Comparison of ENCODE assay signal across 15 cellular contexts in the genomic region with DNA sequence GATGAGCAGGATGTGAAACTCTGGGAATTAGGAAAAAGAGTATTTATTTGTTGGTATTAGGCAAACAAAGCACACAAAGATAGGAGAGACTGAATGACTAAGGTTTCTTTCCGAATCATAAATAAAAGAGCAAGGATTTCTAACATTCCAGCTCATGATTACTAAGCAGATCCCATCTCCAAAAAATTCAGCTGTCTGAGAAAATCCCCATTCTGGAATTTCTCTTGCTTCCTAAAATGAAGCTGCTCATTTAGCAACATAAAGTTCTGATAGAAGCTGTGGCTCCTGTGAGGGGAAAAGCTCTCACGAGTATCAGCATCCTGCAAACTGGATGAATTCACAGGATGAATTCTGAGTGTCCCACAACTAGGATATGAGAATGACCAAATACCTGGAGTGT. TPM values are rescaled to one million over a fixed set of nuclear protein-coding genes. Genes with fewer than 3 reads are reported as not detected.
DNase-seq lines count a peak whose midpoint lies in the region; ATAC-seq, FAIRE-seq and TF ChIP-seq lines count a peak whose summit lies in the region.
"Had no signal": no experiment of that assay in that cellular context is flagged by ENCODE, and none has a peak within 500 bp of the region (broad histone marks: within the 10 kb centered on the region; RNA-seq: fewer than 3 reads in every experiment).

No MANE protein-coding gene starts in this region.

- H2BK15ac ChIP-seq in mesendoderm (replicated peaks; ENCODE audit: low read depth), result no peak overlapping the region

- H2AFZ ChIP-seq in astrocyte (ENCODE audit: low read depth, low read length), result no peak overlapping the region

- H3K27ac Mint-ChIP-seq in astrocyte (ENCODE audit: unreplicated experiment), result peak overlapping the region; percentile 77
- H3K27ac Mint-ChIP-seq in Calu3 (ENCODE audit: unreplicated experiment), result no peak overlapping the region

- H4K8ac ChIP-seq in mesendoderm (ENCODE audit: low read depth, low read length), result no peak overlapping the region

- no peaks in the 10 kb centered on the region for H3K9me3 ChIP-seq in astrocyte (ENCODE audit: insufficient read depth, low read depth, low read length)
- H3K9me3 ChIP-seq: ascending aorta had no signal

- no peak for TF ChIP-seq POLR2A in H54 (IDR thresholded peaks at IDR 0.05; ENCODE audit: low read depth, low read length)

- FAIRE-seq in H54 (lab: Jason Lieb, UNC), result peak; percentile 11
- peak; percentile 34 for FAIRE-seq in astrocyte (lab: Jason Lieb, UNC)
- FAIRE-seq: endometrium, K562 had no signal

- H3K9me3 Mint-ChIP-seq in astrocyte (ENCODE audit: unreplicated experiment) (peaks cover 2% of the 10 kb centered on the region), Calu3 (ENCODE audit: low read depth, unreplicated experiment) (no peaks in the 10 kb centered on the region)

- no peak overlapping the region for H3K23ac ChIP-seq in mesendoderm (ENCODE audit: low read length)

- no peak overlapping the region for H2BK5ac ChIP-seq in mesendoderm (ENCODE audit: low read length)

- H3K4me3 Mint-ChIP-seq in astrocyte (ENCODE audit: unreplicated experiment) (no peak overlapping the region), Calu3 (ENCODE audit: low read depth, unreplicated experiment) (no peak overlapping the region)

- H3K56ac ChIP-seq in mesendoderm (ENCODE audit: low read length), result no peak overlapping the region

- H3K4me1 ChIP-seq in astrocyte (ENCODE audit: insufficient read depth, low read length), result peaks cover 16% of the 10 kb centered on the region
- no peaks in the 10 kb centered on the region for H3K4me1 ChIP-seq in mesendoderm (ENCODE audit: control insufficient read depth, low read depth, low read length)
- H3K4me1 ChIP-seq: ascending aorta had no signal

- H2BK120ac ChIP-seq in mesendoderm (ENCODE audit: low read depth, low read length), result no peak overlapping the region

- H3K27me3 Mint-ChIP-seq in astrocyte (ENCODE audit: low read depth, unreplicated experiment) (no peaks in the 10 kb centered on the region), Calu3 (ENCODE audit: unreplicated experiment) (no peaks in the 10 kb centered on the region)

- peaks cover 13% of the 10 kb centered on the region for H3K4me1 Mint-ChIP-seq in astrocyte (ENCODE audit: low read depth, unreplicated experiment)
- no peaks in the 10 kb centered on the region for H3K4me1 Mint-ChIP-seq in Calu3 (ENCODE audit: low read depth, unreplicated experiment)

- H3K4me3 ChIP-seq in AG04449 (ENCODE audit: low read depth, low read length) (no peak overlapping the region), astrocyte (ENCODE audit: insufficient read depth, low read depth, low read length) (no peak overlapping the region), mesendoderm (ENCODE audit: low read length) (no peak overlapping the region)
- H3K4me3 ChIP-seq: ascending aorta, K562 had no signal

- POLR2A ChIA-PET in AG04449 (lab: Yijun Ruan, JAX), result interaction anchor here (0.6 kb wide), 1 partner anchor 50 kb away, joined by 3 read pairs; no protein-coding TSS in a partner anchor

- no CpG with 5 or more reads among the region's 2 CpGs for WGBS in mesendoderm (ENCODE audit: extremely low coverage, insufficient coverage, low lambda C conversion rate)

- intact Hi-C loops in Calu3 (cut with micrococcal nuclease; ENCODE audit: unreplicated experiment), result no loop called here

- no peak overlapping the region for H3K18ac ChIP-seq in mesendoderm (ENCODE audit: low read length)

- peaks cover 32% of the 10 kb centered on the region for H3K36me3 ChIP-seq in astrocyte (ENCODE audit: insufficient read depth, low read length)
- peaks cover 1% of the 10 kb centered on the region for H3K36me3 ChIP-seq in mesendoderm (ENCODE audit: control insufficient read depth, insufficient read depth, low read length)

- H3K27me3 ChIP-seq in astrocyte (ENCODE audit: insufficient read depth, low read length) (no peaks in the 10 kb centered on the region), mesendoderm (ENCODE audit: insufficient read depth, low read length, poor library complexity) (no peaks in the 10 kb centered on the region)
- H3K27me3 ChIP-seq: ascending aorta had no signal

- H2AK5ac ChIP-seq in mesendoderm (ENCODE audit: low read length), result no peak overlapping the region

- no peaks in the 10 kb centered on the region for H3K79me1 ChIP-seq in mesendoderm (ENCODE audit: low read length)

- H3K36me3 Mint-ChIP-seq in astrocyte (ENCODE audit: low read depth, unreplicated experiment) (peaks cover 21% of the 10 kb centered on the region), Calu3 (ENCODE audit: insufficient read depth, unreplicated experiment) (peaks cover 5% of the 10 kb centered on the region)

- H3K4ac ChIP-seq in mesendoderm (ENCODE audit: low read depth, low read length), result no peak overlapping the region

- H3K9ac ChIP-seq in astrocyte (ENCODE audit: low read length) (peak overlapping the region; percentile 62), mesendoderm (ENCODE audit: low read length) (no peak overlapping the region)

- DNase-seq in AG04449 (ENCODE audit: low read depth, low spot score) (peak; percentile 49), H54 (ENCODE audit: insufficient read length, low spot score) (no peak), astrocyte (ENCODE audit: low read depth) (peak; percentile 59), iris pigment epithelial cell (ENCODE audit: low read depth) (peak; percentile 48), H4 (ENCODE audit: low spot score) (no peak), mesendoderm (no peak), Calu3 (no peak)
- DNase-seq: activated CD4-positive, CD25-positive, alpha-beta regulatory T cell; activated T-cell treated with anti-CD3 and anti-CD28 coated beads for 4 hours; midbrain; stimulated activated CD4-positive, alpha-beta T cell treated with anti-CD3 and anti-CD28 coated beads, Interleukin-2, amount 100 ng/mL, for 24 hours had no signal

- CTCF ChIA-PET in AG04449 (lab: Yijun Ruan, JAX) (interaction anchor here (1.9 kb wide), 1 partner anchor 42 kb away, joined by 9 read pairs; no protein-coding TSS in a partner anchor), Calu3 (lab: Charles Lee) (no interaction called here)

- no TSS peak for BruUV-seq in Calu3 (replicated peaks; lab: Mats Ljungman, UMichigan)

- H3K4me2 ChIP-seq in astrocyte (ENCODE audit: low read length) (peak overlapping the region; percentile 64), mesendoderm (ENCODE audit: low read length) (no peak overlapping the region)

- H3K79me2 ChIP-seq in astrocyte (ENCODE audit: insufficient read depth, low read length), result no peaks in the 10 kb centered on the region
- no peaks in the 10 kb centered on the region for H3K79me2 ChIP-seq in mesendoderm (ENCODE audit: control insufficient read depth, insufficient read depth, low read length)

- H4K20me1 ChIP-seq in astrocyte (ENCODE audit: insufficient read depth, low read length), result peaks cover 7% of the 10 kb centered on the region

- peak overlapping the region; percentile 77 for H3K27ac ChIP-seq in astrocyte (ENCODE audit: low read depth, low read length)
- no peak overlapping the region for H3K27ac ChIP-seq in mesendoderm (ENCODE audit: low read depth, low read length)
- H3K27ac ChIP-seq: ascending aorta had no signal

- no peak for ATAC-seq in HG03025 (IDR thresholded peaks at IDR 0.05; ENCODE audit: low FRiP score, unreplicated experiment)
- ATAC-seq: K562 had no signal

- TF ChIP-seq CTCF in AG04449 (IDR thresholded peaks at IDR 0.05; ENCODE audit: insufficient read depth, low read length, missing control alignments) (no peak), astrocyte (IDR thresholded peaks at IDR 0.05; ENCODE audit: insufficient read depth, low read depth, low read length) (no peak), Calu3 (IDR thresholded peaks at IDR 0.05; ENCODE audit: unreplicated experiment) (no peak)

- H4K5ac ChIP-seq in mesendoderm (ENCODE audit: low read length), result no peak overlapping the region

RNA-seq across cellular contexts. Expression of gene SH2D5, which starts 6.7 kb away (rescaled TPM):
- total RNA-seq in astrocyte, result 4.0 and 5.9 TPM in 2 replicates
- total RNA-seq in H4 (2014; rRNA removed; shearing (Covaris generic)), result 0.56 and 0.97 TPM in 2 replicates
- polyA plus RNA-seq in mesendoderm (2013, experiment 1 of 2), result 2.3 TPM
- polyA plus RNA-seq in mesendoderm (2013, experiment 2 of 2), result 2.2 TPM
- total RNA-seq in Calu3 (2022), result 2.7 and 3.8 TPM in 2 replicates
- total RNA-seq: ascending aorta had no signal

RNA-seq across cellular contexts. Expression of gene KIF17, which starts 21.4 kb away (rescaled TPM):
- total RNA-seq in astrocyte, result 2.2 and 2.3 TPM in 2 replicates
- 0.10 TPM in 1 of 2 replicates, not detected in the other for total RNA-seq in H4 (2014; rRNA removed; shearing (Covaris generic))
- polyA plus RNA-seq in mesendoderm (2013, experiment 1 of 2), result 2.7 TPM
- 2.1 TPM for polyA plus RNA-seq in mesendoderm (2013, experiment 2 of 2)
- total RNA-seq in Calu3 (2022), result not detected in 2 replicates

RNA-seq across cellular contexts. Expression of gene HP1BP3, which starts 47.9 kb away (rescaled TPM):
- total RNA-seq in astrocyte, result 135 and 156 TPM in 2 replicates
- total RNA-seq in H4 (2014; rRNA removed; shearing (Covaris generic)), result 112 and 163 TPM in 2 replicates
- polyA plus RNA-seq in mesendoderm (2013, experiment 1 of 2), result 68.7 TPM
- polyA plus RNA-seq in mesendoderm (2013, experiment 2 of 2), result 69.9 TPM
- total RNA-seq in Calu3 (2022), result 229 and 247 TPM in 2 replicates

Comparison
In these comparisons a context has a peak if more than half of its experiments do, and no peak if none do; other contexts are left out.
1. DNase-seq: peak in AG04449 (single experiment), astrocyte (single experiment) and iris pigment epithelial cell (single experiment); none in H54 (single experiment), H4 (single experiment), mesendoderm (single experiment) and Calu3 (single experiment).